Comparison of ENCODE assay signal across 13 cellular contexts in genomic region chr3:128113817-128114794, GRCh38. TPM values are rescaled to one million over a fixed set of nuclear protein-coding genes. Genes with fewer than 3 reads are reported as not detected.
DNase-seq lines count a peak whose midpoint lies in the region; ATAC-seq and TF ChIP-seq lines count a peak whose summit lies in the region.
"Had no signal": no experiment of that assay in that cellular context is flagged by ENCODE, and none has a peak within 500 bp of the region (broad histone marks: within the 10 kb centered on the region; RNA-seq: fewer than 3 reads in every experiment).

No MANE protein-coding gene starts in this region.

- no peaks in the 10 kb centered on the region for H3K27me3 Mint-ChIP-seq in T-helper 1 cell treated with Interleukin-12 subunit alpha and Interleukin-12 subunit beta and Interleukin-4 antibody, amounts not matched to agents 30 μg/mL and 1 μg/mL, for 36 hours (ENCODE audit: low read depth)
- H3K27me3 Mint-ChIP-seq in naive thymus-derived CD4-positive, alpha-beta T cell: no peaks in the 10 kb centered on the region

- peaks cover 32% of the 10 kb centered on the region for H3K4me1 Mint-ChIP-seq in T-helper 1 cell treated with Interleukin-12 subunit alpha and Interleukin-12 subunit beta and Interleukin-4 antibody, amounts not matched to agents 30 μg/mL and 1 μg/mL, for 36 hours (ENCODE audit: low read depth)
- H3K4me1 Mint-ChIP-seq in naive thymus-derived CD4-positive, alpha-beta T cell: peaks cover 19 to 55% (median 47%) of the 10 kb centered on the region in 7 donors

- peaks cover 30% of the 10 kb centered on the region for H3F3A ChIP-seq in SK-N-SH (replicated peaks; ENCODE audit: insufficient read depth)

- H3K4me3 ChIP-seq in SK-N-SH (ENCODE audit: low read depth in 2 of 2, low read length in 1 of 2): no peak overlapping the region
- H3K4me3 ChIP-seq in naive thymus-derived CD4-positive, alpha-beta T cell (ENCODE audit: low read length): peak overlapping the region; percentile 1
- H3K4me3 ChIP-seq: K562, sigmoid colon had no signal

- no peak for TF ChIP-seq RAD21 in SK-N-SH (IDR thresholded peaks at IDR 0.05; ENCODE audit: low read length)

- no peaks in the 10 kb centered on the region for H3K9me3 ChIP-seq in SK-N-SH
- H3K9me3 ChIP-seq in naive thymus-derived CD4-positive, alpha-beta T cell (ENCODE audit: control insufficient read depth in 2 of 3, low read length in 3 of 3): no peaks in the 10 kb centered on the region
- H3K9me3 ChIP-seq: sigmoid colon had no signal

- H3K36me3 Mint-ChIP-seq in T-helper 1 cell treated with Interleukin-12 subunit alpha and Interleukin-12 subunit beta and Interleukin-4 antibody, amounts not matched to agents 30 μg/mL and 1 μg/mL, for 36 hours (ENCODE audit: low read depth): peaks cover 40% of the 10 kb centered on the region
- H3K36me3 Mint-ChIP-seq in naive thymus-derived CD4-positive, alpha-beta T cell: peaks cover 19 to 59% (median 45%) of the 10 kb centered on the region in 5 donors

- H3K27ac Mint-ChIP-seq in T-helper 1 cell treated with Interleukin-12 subunit alpha and Interleukin-12 subunit beta and Interleukin-4 antibody, amounts not matched to agents 30 μg/mL and 1 μg/mL, for 36 hours: peak overlapping the region; percentile 66
- peak overlapping the region in 6 of 9 donors; percentile 17 to 87 (median 34) for H3K27ac Mint-ChIP-seq in naive thymus-derived CD4-positive, alpha-beta T cell

- H3K9me2 ChIP-seq in SK-N-SH: no peaks in the 10 kb centered on the region

- ATAC-seq in SK-N-SH treated with all-trans-retinoic acid at 6 μM for 48 hours: no peak
- ATAC-seq in HG02571 (IDR thresholded peaks at IDR 0.05; ENCODE audit: unreplicated experiment): peak; percentile 58
- ATAC-seq in naive thymus-derived CD4-positive, alpha-beta T cell: peak; percentile 34
- ATAC-seq: K562 had no signal

- intact Hi-C loops in naive thymus-derived CD4-positive, alpha-beta T cell (cut with micrococcal nuclease): no loop called here

- peaks cover 38% of the 10 kb centered on the region for H3K79me2 ChIP-seq in SK-N-SH (ENCODE audit: insufficient read depth)

- no peak overlapping the region for H3K4me3 Mint-ChIP-seq in T-helper 1 cell treated with Interleukin-12 subunit alpha and Interleukin-12 subunit beta and Interleukin-4 antibody, amounts not matched to agents 30 μg/mL and 1 μg/mL, for 36 hours
- H3K4me3 Mint-ChIP-seq in naive thymus-derived CD4-positive, alpha-beta T cell: peak overlapping the region in 5 of 10 donors; percentile 14 to 53 (median 29)

- CTCF ChIA-PET in SK-N-SH (lab: Yijun Ruan, JAX): interaction anchor here (0.6 to 10.8 kb wide), 3 partner anchors 19 to 46 kb away, joined by 3 to 89 read pairs (median 4); no protein-coding TSS in a partner anchor
- CTCF ChIA-PET in naive thymus-derived CD4-positive, alpha-beta T cell (lab: Charles Lee): no interaction called here

- no peak overlapping the region for H2AFZ ChIP-seq in SK-N-SH (ENCODE audit: low read depth)

- DNase-seq in SK-N-SH (no peak), NOMO-1 treated with DMSO at 0.1 percent for 48 hours (lab: John Stamatoyannopoulos, UW; ENCODE audit: unreplicated experiment) (no peak), anterior cingulate cortex (lab: John Stamatoyannopoulos, UW) (no peak)
- DNase-seq in naive thymus-derived CD4-positive, alpha-beta T cell: no peak
- DNase-seq in stimulated activated CD4-positive, alpha-beta T cell treated with anti-CD3 and anti-CD28 coated beads, Interleukin-12 subunit alpha, Interleukin-12 subunit beta, amount 100 ng/mL, for 4 hours: no peak
- DNase-seq: NCI-H524 treated with DMSO at 0.1 percent for 48 hours; sigmoid colon; stimulated activated CD8-positive, alpha-beta memory T cell treated with anti-CD3 and anti-CD28 coated beads, Interleukin-4, amount 100 ng/mL, for 48 hours had no signal

- no peaks in the 10 kb centered on the region for H3K27me3 ChIP-seq in SK-N-SH (ENCODE audit: insufficient read depth)
- no peaks in the 10 kb centered on the region for H3K27me3 ChIP-seq in naive thymus-derived CD4-positive, alpha-beta T cell (ENCODE audit: control insufficient read depth in 2 of 2, insufficient read depth in 2 of 2, low read length in 2 of 2)
- H3K27me3 ChIP-seq: sigmoid colon had no signal

- TF ChIP-seq EP300 in SK-N-SH (IDR thresholded peaks at IDR 0.05; ENCODE audit: borderline replicate concordance in 1 of 2, low read depth in 1 of 2, low read length in 1 of 2): no peak; a peak in 1 of 4 replicates

- peaks cover 24 to 37% of the 10 kb centered on the region in 2 experiments for H3K4me1 ChIP-seq in SK-N-SH (ENCODE audit: control insufficient read depth in 1 of 2, insufficient read depth in 2 of 2, low read depth in 1 of 2, low read length in 1 of 2)
- H3K4me1 ChIP-seq in naive thymus-derived CD4-positive, alpha-beta T cell (ENCODE audit: control insufficient read depth in 2 of 2, insufficient read depth in 2 of 2, low read length in 2 of 2): peaks cover 14 to 27% of the 10 kb centered on the region in 2 donors

- H3K27ac ChIP-seq in SK-N-SH (ENCODE audit: low read depth in 2 of 2, low read length in 1 of 2): peak overlapping the region; percentile 93 to 97
- H3K27ac ChIP-seq in naive thymus-derived CD4-positive, alpha-beta T cell (ENCODE audit: low read depth, low read length): no peak overlapping the region
- H3K27ac ChIP-seq: 22Rv1, sigmoid colon had no signal

- H3K9ac ChIP-seq in SK-N-SH: no peak overlapping the region

- POLR2A ChIA-PET in SK-N-SH (lab: Yijun Ruan, JAX): interaction anchor here (1.3 kb wide), 1 partner anchor 9 kb away, joined by 3 read pairs; the partner anchor contains the start of gene RUVBL1
- POLR2A ChIA-PET in naive thymus-derived CD4-positive, alpha-beta T cell (lab: Charles Lee): interaction anchor here (3.3 kb wide), 1 partner anchor 10 kb away, joined by 14 read pairs; the partner anchor contains the start of gene RUVBL1

- H3K36me3 ChIP-seq in SK-N-SH (replicated peaks in 1 of 2; ENCODE audit: control insufficient read depth in 1 of 2, insufficient read depth in 2 of 2, low read length in 1 of 2): peaks cover 32 to 39% of the 10 kb centered on the region in 2 experiments
- H3K36me3 ChIP-seq in naive thymus-derived CD4-positive, alpha-beta T cell (ENCODE audit: control insufficient read depth in 2 of 3, insufficient read depth in 3 of 3, low read length in 3 of 3): peaks cover 0 to 46% (median 0%) of the 10 kb centered on the region in 3 experiments

- H3K4me2 ChIP-seq in SK-N-SH: no peak overlapping the region

- no peaks in the 10 kb centered on the region for H3K9me3 Mint-ChIP-seq in T-helper 1 cell treated with Interleukin-12 subunit alpha and Interleukin-12 subunit beta and Interleukin-4 antibody, amounts not matched to agents 30 μg/mL and 1 μg/mL, for 36 hours
- H3K9me3 Mint-ChIP-seq in naive thymus-derived CD4-positive, alpha-beta T cell: no peaks in the 10 kb centered on the region

- no peaks in the 10 kb centered on the region for H4K20me1 ChIP-seq in SK-N-SH (ENCODE audit: insufficient read depth)

- WGBS in SK-N-SH (ENCODE audit: low lambda C conversion rate): 85% methylated on average over 8 of the region's 9 CpGs

- no peak for TF ChIP-seq CTCF in SK-N-SH (IDR thresholded peaks at IDR 0.05)

TF ChIP-seq in SK-N-SH, 30 proteins besides CTCF, POLR2A, EP300 and RAD21:
- TF ChIP-seq GATA2 (CRISPR knock-in tag; IDR thresholded peaks at IDR 0.05) (0 out of 2 replicates have a peak, but pooled peaks have one; percentile 15), EZH2phosphoT487 (IDR thresholded peaks at IDR 0.05; ENCODE audit: borderline replicate concordance, low read depth) (no peak), TCF12 (IDR thresholded peaks at IDR 0.05) (peak; percentile 22; the same call in 1 of the 2 replicates), TEAD4 (IDR thresholded peaks at IDR 0.05; ENCODE audit: borderline replicate concordance, insufficient read depth) (no peak)

TF ChIP-seq in SK-N-SH treated with all-trans-retinoic acid at 6 μM for 48 hours, 23 proteins besides CTCF, POLR2A, EP300 and RAD21 (continues in another document):
- TF ChIP-seq ARNTL (CRISPR knock-in tag; IDR thresholded peaks at IDR 0.05; ENCODE audit: borderline replicate concordance, low read depth): no peak
- TF ChIP-seq ZNF8 (CRISPR knock-in tag; IDR thresholded peaks at IDR 0.05): no peak
- no peak for TF ChIP-seq BACH2 (CRISPR knock-in tag; IDR thresholded peaks at IDR 0.05; ENCODE audit: borderline replicate concordance)
- no peak for TF ChIP-seq SNAI2 (CRISPR knock-in tag; IDR thresholded peaks at IDR 0.05)
- TF ChIP-seq, protein P1, sequence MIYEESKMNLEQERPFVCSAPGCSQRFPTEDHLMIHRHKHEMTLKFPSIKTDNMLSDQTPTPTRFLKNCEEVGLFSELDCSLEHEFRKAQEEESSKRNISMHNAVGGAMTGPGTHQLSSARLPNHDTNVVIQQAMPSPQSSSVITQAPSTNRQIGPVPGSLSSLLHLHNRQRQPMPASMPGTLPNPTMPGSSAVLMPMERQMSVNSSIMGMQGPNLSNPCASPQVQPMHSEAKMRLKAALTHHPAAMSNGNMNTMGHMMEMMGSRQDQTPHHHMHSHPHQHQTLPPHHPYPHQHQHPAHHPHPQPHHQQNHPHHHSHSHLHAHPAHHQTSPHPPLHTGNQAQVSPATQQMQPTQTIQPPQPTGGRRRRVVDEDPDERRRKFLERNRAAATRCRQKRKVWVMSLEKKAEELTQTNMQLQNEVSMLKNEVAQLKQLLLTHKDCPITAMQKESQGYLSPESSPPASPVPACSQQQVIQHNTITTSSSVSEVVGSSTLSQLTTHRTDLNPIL (CRISPR knock-in tag; IDR thresholded peaks at IDR 0.05; ENCODE audit: low read depth): no peak
- no peak for TF ChIP-seq ZFP3 (CRISPR knock-in tag; IDR thresholded peaks at IDR 0.05)
- TF ChIP-seq PPARA (CRISPR knock-in tag; IDR thresholded peaks at IDR 0.05; ENCODE audit: borderline replicate concordance): no peak
- no peak for TF ChIP-seq TOX (CRISPR knock-in tag; IDR thresholded peaks at IDR 0.05; ENCODE audit: borderline replicate concordance)
- no peak for TF ChIP-seq TCF4 (CRISPR knock-in tag; IDR thresholded peaks at IDR 0.05; ENCODE audit: borderline replicate concordance)
- no peak for TF ChIP-seq ZNF565 (CRISPR knock-in tag; conservative IDR thresholded peaks at IDR 0.05; ENCODE audit: low read depth)
- no peak for TF ChIP-seq RARB (CRISPR knock-in tag; IDR thresholded peaks at IDR 0.05)
- no peak for TF ChIP-seq CSDC2 (CRISPR knock-in tag; IDR thresholded peaks at IDR 0.05)
- no peak for TF ChIP-seq ZC3H10 (CRISPR knock-in tag; IDR thresholded peaks at IDR 0.05)
- TF ChIP-seq OSR1 (CRISPR knock-in tag; IDR thresholded peaks at IDR 0.05): no peak

RNA-seq across cellular contexts. Expression of gene RUVBL1, which starts 9.5 kb away (rescaled TPM):
- 140 and 145 TPM in 2 replicates for polyA plus RNA-seq in SK-N-SH (2012; rRNA removed)
- 148 and 151 TPM in 2 replicates for polyA plus RNA-seq in SK-N-SH (2012; cell fraction: cytosol; rRNA removed)
- 68.4 and 76.8 TPM in 2 replicates for polyA plus RNA-seq in SK-N-SH (2012; cell fraction: nucleus; rRNA removed)
- 10 to 100 TPM; 16.8 to 59.3 (median 22.5) TPM for total RNA-seq in naive thymus-derived CD4-positive, alpha-beta T cell
- 10 to 100 TPM; 54.8 to 73.7 TPM for polyA plus RNA-seq in naive thymus-derived CD4-positive, alpha-beta T cell

RNA-seq across cellular contexts. Expression of gene EEFSEC, which starts 39.2 kb away (rescaled TPM):
- 10.5 and 12.4 TPM in 2 replicates for polyA plus RNA-seq in SK-N-SH (2012; rRNA removed)
- 4.6 and 8.1 TPM in 2 replicates for polyA plus RNA-seq in SK-N-SH (2012; cell fraction: cytosol; rRNA removed)
- 13.3 and 17.4 TPM in 2 replicates for polyA plus RNA-seq in SK-N-SH (2012; cell fraction: nucleus; rRNA removed)
- 10 to 100 TPM; 17.3 to 18.5 (median 17.9) TPM for total RNA-seq in naive thymus-derived CD4-positive, alpha-beta T cell
- 10 to 100 TPM; 22.5 to 31.4 TPM for polyA plus RNA-seq in naive thymus-derived CD4-positive, alpha-beta T cell
